Comparison of ENCODE assay signal across 1 cellular context in genomic region chr20:63177785-63178444, GRCh38.
TF ChIP-seq lines count a peak whose summit lies in the region.

No MANE protein-coding gene starts in this region.

TF ChIP-seq in HepG2, 621 proteins besides CTCF, POLR2A, EP300 and RAD21:
- TF ChIP-seq DNMT1 (CRISPR knock-in tag; IDR thresholded peaks at IDR 0.05) (0 out of 2 replicates have a peak, but pooled peaks have one; percentile 29), EZH2 (conservative IDR thresholded peaks at IDR 0.05; ENCODE audit: low read depth, low read length) (peak; percentile 89; the same call in 1 of the 2 replicates), MED13 (CRISPR knock-in tag; IDR thresholded peaks at IDR 0.05) (no peak), ZNF800 (CRISPR knock-in tag; IDR thresholded peaks at IDR 0.05) (0 out of 2 replicates have a peak, but pooled peaks have one; percentile 42)
